In the genomic region with DNA sequence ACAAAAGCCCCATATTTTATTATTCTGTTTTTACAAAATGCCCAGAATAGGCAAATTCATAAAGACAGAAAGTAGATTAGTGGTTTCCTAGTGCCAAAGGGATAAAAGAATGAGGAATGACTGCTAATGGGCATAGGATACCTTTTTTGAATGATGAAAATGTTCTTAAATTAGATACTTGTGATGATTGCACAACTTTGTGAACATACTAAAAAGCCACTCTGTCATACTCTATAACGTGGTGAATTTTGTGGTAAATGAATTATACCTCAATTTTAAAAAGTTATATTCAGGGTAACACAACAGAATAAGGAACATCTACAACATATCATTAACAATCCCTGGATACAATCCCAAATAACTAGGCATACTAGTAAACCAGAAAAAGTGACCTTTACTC, we compare ENCODE assay signal across 12 cellular contexts. TPM values are rescaled to one million over a fixed set of nuclear protein-coding genes. Genes with fewer than 3 reads are reported as not detected.
"Had no signal": no experiment of that assay in that cellular context is flagged by ENCODE, and none has a peak within 500 bp of the region (broad histone marks: within the 10 kb centered on the region; RNA-seq: fewer than 3 reads in every experiment).

No MANE protein-coding gene starts in this region.

- H3K9me3 ChIP-seq: HAP-1 had no signal

- H3K27ac ChIP-seq: GM23248 had no signal

- H3K4me1 ChIP-seq: HAP-1 had no signal

- H3K4me3 ChIP-seq: GM23248, GM23338, HAP-1 had no signal

- H3K27ac Mint-ChIP-seq: GM23338, H9, HFFc6 had no signal

- H3K9ac ChIP-seq: GM23248 had no signal

- H3K4me2 ChIP-seq: GM23338 had no signal

- H3K4me1 Mint-ChIP-seq: GM23338, H9 had no signal

- H2AFZ ChIP-seq: GM23248, GM23338 had no signal

- ATAC-seq: GM23338, HCT116 had no signal

- H3K36me3 ChIP-seq: HAP-1 had no signal

- DNase-seq: GM23248, GOT3, H7, H9, HCEC 1CT, HFFc6 had no signal

- H3K4me3 Mint-ChIP-seq: GM23338, H9, HFFc6 had no signal

- FAIRE-seq: H1, H54 had no signal

- H3K9me3 Mint-ChIP-seq: HFFc6 had no signal

RNA-seq across cellular contexts. Expression of gene FBLN7, which starts 9.1 kb away (rescaled TPM):
- total RNA-seq: GM23338, H4 had no signal
